Comparison of ENCODE assay signal across 30 cellular contexts in genomic region chr3:80006315-80006714, GRCh38.
DNase-seq lines count a peak whose midpoint lies in the region; ATAC-seq, FAIRE-seq and TF ChIP-seq lines count a peak whose summit lies in the region.
"Had no signal": no experiment of that assay in that cellular context is flagged by ENCODE, and none has a peak within 500 bp of the region (broad histone marks: within the 10 kb centered on the region; RNA-seq: fewer than 3 reads in every experiment).

No MANE protein-coding gene starts in this region.

- TF ChIP-seq CTCF in HepG2 (CRISPR knock-in tag; IDR thresholded peaks at IDR 0.05) (no peak), right lobe of liver (IDR thresholded peaks at IDR 0.05) (no peak), 22Rv1 (IDR thresholded peaks at IDR 0.05) (no peak), A549 (IDR thresholded peaks at IDR 0.05) (no peak)

- H2AFZ ChIP-seq in HepG2 (ENCODE audit: low read length): no peak overlapping the region

- H3K36me3 ChIP-seq in HepG2 (replicated peaks in 1 of 2; ENCODE audit: control insufficient read depth in 1 of 2, insufficient read depth in 2 of 2, low read length in 2 of 2) (no peaks in the 10 kb centered on the region), right lobe of liver (no peaks in the 10 kb centered on the region)
- H3K36me3 ChIP-seq: BE2C; BLaER1; BLaER1 treated with 17β-estradiol and CSF1 and Interleukin-3, amounts not matched to agents 10 nM and 100 nM had no signal

- no peak for TF ChIP-seq RAD21 in HepG2 (CRISPR knock-in tag; IDR thresholded peaks at IDR 0.05)
- TF ChIP-seq RAD21 in A549 (conservative IDR thresholded peaks at IDR 0.05 in 1 of 2, IDR thresholded peaks at IDR 0.05 in 1 of 2): no peak

- POLR2A ChIA-PET in HepG2 (lab: Yijun Ruan, JAX) (no interaction called here), A549 (lab: Yijun Ruan, JAX) (no interaction called here)

- H3K27ac ChIP-seq in HepG2 (ENCODE audit: extremely low read length, insufficient read depth, low read length) (no peak overlapping the region), right lobe of liver (no peak overlapping the region), 22Rv1 (peak overlapping the region; percentile 60), A549 (no peak overlapping the region)
- H3K27ac ChIP-seq: BLaER1; BLaER1 treated with 17β-estradiol and CSF1 and Interleukin-3, amounts not matched to agents 10 nM and 100 nM; C4-2B had no signal

- CTCF ChIA-PET in HepG2 (lab: Yijun Ruan, JAX; ENCODE audit: low intra/inter-chr PET ratio, low total read pairs): no interaction called here
- CTCF ChIA-PET in A549 (lab: Yijun Ruan, JAX): no interaction called here

- H3K27me3 ChIP-seq in HepG2 (ENCODE audit: control insufficient read depth in 1 of 2, insufficient read depth in 2 of 2, low read length in 2 of 2): no peaks in the 10 kb centered on the region
- H3K27me3 ChIP-seq in right lobe of liver: no peaks in the 10 kb centered on the region
- H3K27me3 ChIP-seq: BE2C; BLaER1; BLaER1 treated with 17β-estradiol and CSF1 and Interleukin-3, amounts not matched to agents 10 nM and 100 nM had no signal

- no peak overlapping the region for H3K9ac ChIP-seq in HepG2 (ENCODE audit: insufficient read depth, low read depth, low read length)
- H3K9ac ChIP-seq: BLaER1; BLaER1 treated with 17β-estradiol and CSF1 and Interleukin-3, amounts not matched to agents 10 nM and 100 nM had no signal

- DNase-seq in HepG2 (ENCODE audit: low spot score): no peak
- no peak for DNase-seq in right lobe of liver
- DNase-seq in A549 (ENCODE audit: low read depth in 1 of 2, low spot score in 1 of 2): no peak
- DNase-seq in stimulated activated CD8-positive, alpha-beta memory T cell treated with anti-CD3 and anti-CD28 coated beads, Interleukin-4, amount 100 ng/mL, for 48 hours: no peak
- DNase-seq in DMS153 (lab: John Stamatoyannopoulos, UW): no peak
- DNase-seq: 8988T; ACHN; AML-193; BE2C; C1 segment of cervical spinal cord; Caco-2; Calu3; CD4-positive, alpha-beta memory T cell; CD4-positive, alpha-beta T cell; CD4-positive, CD25-positive, alpha-beta regulatory T cell; CD8-positive, alpha-beta memory T cell; CD8-positive, alpha-beta T cell; COR-L47; DMS 273 treated with DMSO at 0.1 percent for 48 hours; DMS53; DMS79; DMS79 treated with DMSO at 0.1 percent for 48 hours; DND-41; EL had no signal

- TF ChIP-seq POLR2A in HepG2 (IDR thresholded peaks at IDR 0.05; ENCODE audit: insufficient read depth in 1 of 2, low read depth in 2 of 2, low read length in 2 of 2) (no peak), right lobe of liver (IDR thresholded peaks at IDR 0.05) (no peak), A549 (IDR thresholded peaks at IDR 0.05; ENCODE audit: low read length) (no peak)

- no TSS peak for BruUV-seq in HepG2 (replicated peaks; lab: Mats Ljungman, UMichigan)

- in situ Hi-C loops in HepG2 (cut with HindIII; ENCODE audit: extremely low pct_ligation_motif_present, low pct_unique_long_range_greater_than_20kb): no loop called here

- no peaks in the 10 kb centered on the region for H3K79me2 ChIP-seq in HepG2 (ENCODE audit: insufficient read depth, low read length)

- H3K4me1 ChIP-seq in HepG2 (ENCODE audit: insufficient read depth, low read length): no peaks in the 10 kb centered on the region
- no peaks in the 10 kb centered on the region for H3K4me1 ChIP-seq in right lobe of liver
- no peaks in the 10 kb centered on the region for H3K4me1 ChIP-seq in A549
- H3K4me1 ChIP-seq: BLaER1; BLaER1 treated with 17β-estradiol and CSF1 and Interleukin-3, amounts not matched to agents 10 nM and 100 nM; Caco-2 had no signal

- FAIRE-seq in HepG2 (lab: Jason Lieb, UNC) (no peak), A549 (lab: Jason Lieb, UNC) (peak; percentile 7)
- FAIRE-seq: A204.1, D721Med had no signal

- no peak overlapping the region for H3K4me2 ChIP-seq in HepG2 (ENCODE audit: low read depth, low read length)
- H3K4me2 ChIP-seq in A549: no peak overlapping the region
- H3K4me2 ChIP-seq: BLaER1; BLaER1 treated with 17β-estradiol and CSF1 and Interleukin-3, amounts not matched to agents 10 nM and 100 nM had no signal

- intact Hi-C loops in HepG2 (cut with micrococcal nuclease; ENCODE audit: unreplicated experiment) (no loop called here), right lobe of liver (cut with DNase I) (no loop called here)

- TF ChIP-seq EP300 in HepG2 (IDR thresholded peaks at IDR 0.05; ENCODE audit: low read depth in 2 of 2, low read length in 2 of 2) (no peak), HepG2 (CRISPR knock-in tag; IDR thresholded peaks at IDR 0.05; ENCODE audit: borderline replicate concordance) (no peak), A549 (IDR thresholded peaks at IDR 0.05) (no peak)

- H4K20me1 ChIP-seq in HepG2 (ENCODE audit: insufficient read depth, low read length): no peaks in the 10 kb centered on the region
- H4K20me1 ChIP-seq: BLaER1; BLaER1 treated with 17β-estradiol and CSF1 and Interleukin-3, amounts not matched to agents 10 nM and 100 nM had no signal

- ATAC-seq in HepG2 (no peak), right lobe of liver (no peak), A549 (no peak)
- ATAC-seq: CD8-positive, alpha-beta T cell had no signal

- H3K4me3 ChIP-seq in HepG2 (replicated peaks in 1 of 3; ENCODE audit: insufficient read depth in 1 of 3, low read depth in 2 of 3, low read length in 3 of 3) (no peak overlapping the region), right lobe of liver (no peak overlapping the region), A549 (no peak overlapping the region)
- H3K4me3 ChIP-seq: BLaER1; BLaER1 treated with 17β-estradiol and CSF1 and Interleukin-3, amounts not matched to agents 10 nM and 100 nM had no signal

- H3K9me3 ChIP-seq in HepG2 (ENCODE audit: low read length): no peaks in the 10 kb centered on the region
- no peaks in the 10 kb centered on the region for H3K9me3 ChIP-seq in right lobe of liver
- H3K9me3 ChIP-seq in A549: peaks cover 8% of the 10 kb centered on the region; the same call in 1 of the 3 replicates
- H3K9me3 ChIP-seq: BE2C; BLaER1; BLaER1 treated with 17β-estradiol and CSF1 and Interleukin-3, amounts not matched to agents 10 nM and 100 nM had no signal

TF ChIP-seq in HepG2, 621 proteins besides CTCF, POLR2A, EP300 and RAD21:
- TF ChIP-seq RORA (CRISPR knock-in tag; IDR thresholded peaks at IDR 0.05): no peak
- TF ChIP-seq ZNF816 (CRISPR knock-in tag; IDR thresholded peaks at IDR 0.05; ENCODE audit: borderline replicate concordance): no peak
- TF ChIP-seq MAFK (conservative IDR thresholded peaks at IDR 0.05 in 1 of 2, IDR thresholded peaks at IDR 0.05 in 1 of 2; ENCODE audit: low read length in 2 of 2): peak in 1 of 2 experiments; percentile 54; a peak in 2 of 4 replicates
- TF ChIP-seq ZSCAN9 (CRISPR knock-in tag; IDR thresholded peaks at IDR 0.05; ENCODE audit: borderline replicate concordance): no peak
- peak; percentile 26; the same call in 1 of the 2 replicates for TF ChIP-seq MAFF (IDR thresholded peaks at IDR 0.05; ENCODE audit: low read depth, low read length)
- TF ChIP-seq SNRNP70 (IDR thresholded peaks at IDR 0.05; ENCODE audit: low read depth, low read length): no peak

TF ChIP-seq in A549, 52 proteins besides CTCF, POLR2A, EP300 and RAD21:
- TF ChIP-seq ELK1 (IDR thresholded peaks at IDR 0.05; ENCODE audit: low read depth, low read length) (no peak), MAFK (IDR thresholded peaks at IDR 0.05; ENCODE audit: partially characterized antibody) (peak; percentile 50)
